Comparison of ENCODE assay signal across 21 cellular contexts in genomic region chr3:103127116-103127630, GRCh38.
DNase-seq lines count a peak whose midpoint lies in the region; ATAC-seq lines count a peak whose summit lies in the region.
"Had no signal": no experiment of that assay in that cellular context is flagged by ENCODE, and none has a peak within 500 bp of the region (broad histone marks: within the 10 kb centered on the region; RNA-seq: fewer than 3 reads in every experiment).

No MANE protein-coding gene starts in this region.

- DNase-seq in iris pigment epithelial cell (ENCODE audit: low read depth), result peak; percentile 28
- DNase-seq in retina, result no peak
- no peak for DNase-seq in globus pallidus (ENCODE audit: low spot score)
- DNase-seq in G401 (ENCODE audit: low spot score), result no peak
- DNase-seq: activated CD4-positive, CD25-positive, alpha-beta regulatory T cell treated with anti-CD3 and anti-CD28 coated beads, Interleukin-2, amount 50 U/mL, for 72 hours; activated CD8-positive, alpha-beta memory T cell treated with anti-CD3 and anti-CD28 coated beads, Interleukin-2, amount 50 U/mL, for 48 hours; activated naive CD4-positive, alpha-beta T cell; aorta; CD4-positive, alpha-beta memory T cell; foreskin fibroblast; left colon; NCI-H1048; NK-92 treated with Interleukin-12 subunit alpha and Interleukin-12 subunit beta, amount 100 ng/mL, for 24 hours; right cardiac atrium; stimulated activated CD4-positive, alpha-beta T cell treated with anti-CD3 and anti-CD28 coated beads, Interleukin-2, amount 100 ng/mL, for 24 hours; T-helper 17 cell had no signal

- in situ Hi-C loops in G401 (cut with HindIII; ENCODE audit: low sequenced_read_pairs), result no loop called here

- ATAC-seq in GM18511 (IDR thresholded peaks at IDR 0.05; ENCODE audit: unreplicated experiment) (peak; percentile 31), HG02610 (IDR thresholded peaks at IDR 0.05; ENCODE audit: unreplicated experiment) (peak; percentile 65), HG03460 (IDR thresholded peaks at IDR 0.05; ENCODE audit: unreplicated experiment) (peak; percentile 32), HG02588 (IDR thresholded peaks at IDR 0.05; ENCODE audit: unreplicated experiment) (no peak)
- ATAC-seq: GM23338, left colon, right cardiac atrium, T-helper 17 cell had no signal
